Comparison of ENCODE assay signal across 2 cellular contexts in genomic region chr19:40281381-40282208, GRCh38.
TF ChIP-seq lines count a peak whose summit lies in the region.

No MANE protein-coding gene starts in this region.

TF ChIP-seq in K562, 482 proteins besides CTCF, POLR2A, EP300 and RAD21 (continued from another document):
- TF ChIP-seq NFATC3 (IDR thresholded peaks at IDR 0.05), result no peak
- no peak for TF ChIP-seq MBD1 (CRISPR knock-in tag; IDR thresholded peaks at IDR 0.05)
- no peak for TF ChIP-seq FOXK1 (CRISPR knock-in tag; IDR thresholded peaks at IDR 0.05; ENCODE audit: borderline replicate concordance)
- TF ChIP-seq HDGF (IDR thresholded peaks at IDR 0.05), result no peak
- no peak for TF ChIP-seq POLR2B (IDR thresholded peaks at IDR 0.05; ENCODE audit: low read depth, partially characterized antibody)
- TF ChIP-seq DLX4 (CRISPR knock-in tag; IDR thresholded peaks at IDR 0.05), result no peak
- TF ChIP-seq RBM34 (IDR thresholded peaks at IDR 0.05; ENCODE audit: borderline replicate concordance, insufficient read depth, low read length), result no peak
- no peak for TF ChIP-seq ZBTB33 (CRISPR knock-in tag; IDR thresholded peaks at IDR 0.05)
- no peak for TF ChIP-seq FOXM1 (IDR thresholded peaks at IDR 0.05; ENCODE audit: low read depth)
- TF ChIP-seq FOXM1 (CRISPR knock-in tag; IDR thresholded peaks at IDR 0.05; ENCODE audit: low read depth), result no peak

TF ChIP-seq in HEK293T, 16 proteins besides CTCF, POLR2A, EP300 and RAD21 (continued from another document):
- no peak for TF ChIP-seq LEF1 (IDR thresholded peaks at IDR 0.05; ENCODE audit: borderline replicate concordance)
- TF ChIP-seq L3MBTL2 (conservative IDR thresholded peaks at IDR 0.05), result no peak
- TF ChIP-seq TARDBP (IDR thresholded peaks at IDR 0.05), result no peak
- no peak for TF ChIP-seq ARNT (IDR thresholded peaks at IDR 0.05)
